8 cellular contexts compared by ENCODE assay signal in genomic region chr22:39152511-39153219, GRCh38. TPM values are rescaled to one million over a fixed set of nuclear protein-coding genes. Genes with fewer than 3 reads are reported as not detected.
DNase-seq lines count a peak whose midpoint lies in the region; ATAC-seq, FAIRE-seq and TF ChIP-seq lines count a peak whose summit lies in the region.

TSS of gene CBX7 (minus strand) at chr22:39152680. CDS start at chr22:39152444, 236 bp downstream.

- peaks cover 55% of the 10 kb centered on the region for H3K4me1 ChIP-seq in left ventricle myocardium inferior
- H3K4me1 ChIP-seq in psoas muscle: peaks cover 43% of the 10 kb centered on the region

- intact Hi-C loops in left ventricle myocardium inferior (cut with micrococcal nuclease): no loop called here
- intact Hi-C loops in psoas muscle (cut with DNase I): loop anchor here in 1 of 2 donors (5.0 kb wide), 1 partner anchor 165 kb away; the partner anchor contains the start of gene RPL3

- peaks cover 42% of the 10 kb centered on the region for H3K27me3 Mint-ChIP-seq in T-helper 1 cell treated with Interleukin-12 subunit alpha and Interleukin-12 subunit beta and Interleukin-4 antibody, amounts not matched to agents 30 μg/mL and 1 μg/mL, for 36 hours (ENCODE audit: low read depth)

- 0 to 2% (median 1%) methylated on average over 22 to 98 of the region's 98 CpGs for WGBS in psoas muscle, 3 donors

- H3K4me3 Mint-ChIP-seq in T-helper 1 cell treated with Interleukin-12 subunit alpha and Interleukin-12 subunit beta and Interleukin-4 antibody, amounts not matched to agents 30 μg/mL and 1 μg/mL, for 36 hours: peak within 1 kb of the TSS; percentile 87

- H3K36me3 Mint-ChIP-seq in T-helper 1 cell treated with Interleukin-12 subunit alpha and Interleukin-12 subunit beta and Interleukin-4 antibody, amounts not matched to agents 30 μg/mL and 1 μg/mL, for 36 hours (ENCODE audit: low read depth): peaks cover 1% of the 10 kb centered on the region

- no peaks in the 10 kb centered on the region for H3K27me3 ChIP-seq in left ventricle myocardium inferior (ENCODE audit: low read depth)
- no peaks in the 10 kb centered on the region for H3K27me3 ChIP-seq in psoas muscle (ENCODE audit: insufficient read depth in 3 of 3, low read length in 2 of 3)

- peak; percentile 93 to 95 (median 94) for ATAC-seq in psoas muscle

- H3K4me3 ChIP-seq in left ventricle myocardium inferior (peak within 1 kb of the TSS; percentile 98), psoas muscle (peak within 1 kb of the TSS; percentile 94)

- peaks cover 21% of the 10 kb centered on the region for H3K4me1 Mint-ChIP-seq in T-helper 1 cell treated with Interleukin-12 subunit alpha and Interleukin-12 subunit beta and Interleukin-4 antibody, amounts not matched to agents 30 μg/mL and 1 μg/mL, for 36 hours (ENCODE audit: low read depth)

- peak; percentile 99 for DNase-seq in GM10266 (ENCODE audit: extremely low spot score)
- peak; percentile 99 for DNase-seq in HEK293T (ENCODE audit: extremely low spot score)
- peak; percentile 80 for DNase-seq in MV-4-11 (lab: John Stamatoyannopoulos, UW)
- DNase-seq in amniotic epithelial cell (ENCODE audit: low read depth): peak; percentile 69
- peak; percentile 96 for DNase-seq in left ventricle myocardium inferior
- DNase-seq in psoas muscle: peak; percentile 96 to 97
- peak; percentile 99 for DNase-seq in urothelium cell line (ENCODE audit: low spot score)

- POLR2A ChIA-PET in HEK293T (lab: Yijun Ruan, JAX): interaction anchor here (0.5 to 5.8 kb wide), 5 partner anchors 10 to 350 kb away, joined by 3 to 59 read pairs (median 4); partner anchors contain the start of genes MIEF1 and RPL3

- FAIRE-seq in urothelium cell line (lab: Jason Lieb, UNC): peak; percentile 97

- H3K36me3 ChIP-seq in left ventricle myocardium inferior (peaks cover 19% of the 10 kb centered on the region), psoas muscle (ENCODE audit: insufficient read depth in 1 of 2, low read depth in 1 of 2) (peaks cover 0 to 17% of the 10 kb centered on the region in 2 donors)

- H3K27ac ChIP-seq in left ventricle myocardium inferior (replicated peaks) (peak within 1 kb of the TSS; percentile 97), psoas muscle (peak within 1 kb of the TSS; percentile 94)

- CTCF ChIA-PET in HEK293T (lab: Yijun Ruan, JAX): no interaction called here

- H3K9me3 ChIP-seq in left ventricle myocardium inferior (replicated peaks) (no peaks in the 10 kb centered on the region), psoas muscle (no peaks in the 10 kb centered on the region)

- no peak for TF ChIP-seq CTCF in GM10266 (IDR thresholded peaks at IDR 0.05; ENCODE audit: control insufficient read depth, insufficient read depth, low read depth, missing control alignments)
- TF ChIP-seq CTCF in left ventricle myocardium inferior (IDR thresholded peaks at IDR 0.05; ENCODE audit: borderline replicate concordance): no peak
- TF ChIP-seq CTCF in psoas muscle (IDR thresholded peaks at IDR 0.05): no peak

- no peaks in the 10 kb centered on the region for H3K9me3 Mint-ChIP-seq in T-helper 1 cell treated with Interleukin-12 subunit alpha and Interleukin-12 subunit beta and Interleukin-4 antibody, amounts not matched to agents 30 μg/mL and 1 μg/mL, for 36 hours

- H3K27ac Mint-ChIP-seq in T-helper 1 cell treated with Interleukin-12 subunit alpha and Interleukin-12 subunit beta and Interleukin-4 antibody, amounts not matched to agents 30 μg/mL and 1 μg/mL, for 36 hours: peak within 1 kb of the TSS; percentile 79

TF ChIP-seq in HEK293T, 16 proteins besides CTCF, POLR2A, EP300 and RAD21:
- no peak for TF ChIP-seq FOXK2 (IDR thresholded peaks at IDR 0.05)
- peak; percentile 93 for TF ChIP-seq L3MBTL2 (conservative IDR thresholded peaks at IDR 0.05)

RNA-seq across cellular contexts. Expression of gene CBX7, which starts in this region (rescaled TPM):
- total RNA-seq in left ventricle myocardium inferior: 85.4 TPM
- 10 to 100 TPM; 38.0 to 46.8 (median 39.2) TPM for total RNA-seq in psoas muscle
- polyA plus RNA-seq in psoas muscle: 10 to 100 TPM; 12.2 to 52.9 (median 30.5) TPM

Comparison
In these comparisons a context has a peak if more than half of its experiments do, and no peak if none do; other contexts are left out.
1. Peak in every context shown above with its lines: DNase-seq, ATAC-seq, H3K4me3 ChIP-seq and H3K27ac ChIP-seq.